ENCODE assay signal across 11 cellular contexts in genomic region chr15:97504031-97504430, GRCh38.
A peak's percentile ranks its signal among the peaks of the same experiment; 100 is the strongest.
DNase-seq lines count a peak whose midpoint lies in the region; ATAC-seq, FAIRE-seq and TF ChIP-seq lines count a peak whose summit lies in the region.
"Had no signal": no experiment of that assay in that cellular context is flagged by ENCODE, and none has a peak within 500 bp of the region (broad histone marks: within the 10 kb centered on the region; RNA-seq: fewer than 3 reads in every experiment).

No MANE protein-coding gene starts in this region.

- intact Hi-C loops in endothelial cell of umbilical vein (cut with micrococcal nuclease): loop anchor here (1.0 to 10.0 kb wide), 4 partner anchors 63 to 1171 kb away; no protein-coding TSS in a partner anchor

- H3K79me2 ChIP-seq in endothelial cell of umbilical vein (ENCODE audit: control insufficient read depth, insufficient read depth, low read length) (no peaks in the 10 kb centered on the region), trophoblast cell (ENCODE audit: control insufficient read depth, insufficient read depth, low read length, poor library complexity) (no peaks in the 10 kb centered on the region)

- H4K8ac ChIP-seq in trophoblast cell (ENCODE audit: low read depth, low read length): no peak overlapping the region

- H3K4me1 ChIP-seq in endothelial cell of umbilical vein (ENCODE audit: control insufficient read depth, extremely low read depth, insufficient read depth, low read length) (peaks cover 34% of the 10 kb centered on the region), trophoblast cell (ENCODE audit: control insufficient read depth in 1 of 2, insufficient read depth in 2 of 2, low read length in 2 of 2) (no peaks in the 10 kb centered on the region)

- no peaks in the 10 kb centered on the region for H3K9me1 ChIP-seq in endothelial cell of umbilical vein (replicated peaks; ENCODE audit: control insufficient read depth, extremely low read depth, insufficient read depth, low read length)

- H3K4me2 ChIP-seq in endothelial cell of umbilical vein (ENCODE audit: insufficient read depth, low read length): peak overlapping the region; percentile 87
- no peak overlapping the region for H3K4me2 ChIP-seq in trophoblast cell (ENCODE audit: low read length)

- peak overlapping the region; percentile 66 for H2AFZ ChIP-seq in endothelial cell of umbilical vein (ENCODE audit: low read depth, low read length)
- no peak overlapping the region for H2AFZ ChIP-seq in trophoblast cell (ENCODE audit: insufficient read depth, low read length, poor library complexity)

- TF ChIP-seq CTCF in endothelial cell of umbilical vein (IDR thresholded peaks at IDR 0.05; ENCODE audit: extremely low read depth in 1 of 2, insufficient read depth in 1 of 2, low read depth in 1 of 2, low read length in 2 of 2) (no peak), GM10266 (IDR thresholded peaks at IDR 0.05; ENCODE audit: control insufficient read depth, insufficient read depth, low read depth, missing control alignments) (no peak)

- CTCF ChIA-PET in endothelial cell of umbilical vein (lab: Charles Lee): interaction anchor here (1.0 kb wide), 1 partner anchor 64 kb away, joined by 3 read pairs; no protein-coding TSS in a partner anchor

- no peak overlapping the region for H4K12ac ChIP-seq in trophoblast cell (ENCODE audit: low read depth, low read length)

- DNase-seq in HCEC 1CT: peak; percentile 89
- peak; percentile 63 for DNase-seq in RCC 7860 (ENCODE audit: low spot score)
- peak; percentile 97 for DNase-seq in endothelial cell of umbilical vein (ENCODE audit: low read depth, low spot score)
- peak; percentile 7 to 74 for DNase-seq in trophoblast cell
- DNase-seq in NCI-H187 (lab: John Stamatoyannopoulos, UW): no peak
- no peak for DNase-seq in GM10266 (ENCODE audit: extremely low spot score)
- DNase-seq in activated effector memory CD4-positive, alpha-beta T cell treated with anti-CD3 and anti-CD28 coated beads, Interleukin-2, amount 50 U/mL, for 16 hours: no peak
- DNase-seq: NCI-H1048 had no signal

- no peak overlapping the region for H3K4ac ChIP-seq in trophoblast cell (ENCODE audit: low read depth, low read length)

- H3K36me3 ChIP-seq in endothelial cell of umbilical vein (ENCODE audit: control insufficient read depth in 2 of 2, extremely low read depth in 1 of 2, insufficient read depth in 2 of 2, low read length in 2 of 2) (no peaks in the 10 kb centered on the region), trophoblast cell (ENCODE audit: control insufficient read depth in 1 of 2, insufficient read depth in 2 of 2, low read length in 2 of 2) (no peaks in the 10 kb centered on the region)
- H3K36me3 ChIP-seq: neutrophil, thoracic aorta had no signal

- H3K14ac ChIP-seq in trophoblast cell (ENCODE audit: low read length): no peak overlapping the region

- no peak overlapping the region for H3K23ac ChIP-seq in trophoblast cell (ENCODE audit: low read length)

- H3K27ac ChIP-seq in endothelial cell of umbilical vein (ENCODE audit: insufficient read depth, low read depth, low read length): peak overlapping the region; percentile 99
- H3K27ac ChIP-seq in trophoblast cell (ENCODE audit: low read depth, low read length): no peak overlapping the region
- H3K27ac ChIP-seq: neutrophil, thoracic aorta had no signal

- BruUV-seq in endothelial cell of umbilical vein (replicated peaks; lab: Mats Ljungman, UMichigan): no TSS peak

- H3K9me3 ChIP-seq in endothelial cell of umbilical vein (replicated peaks; ENCODE audit: control insufficient read depth, insufficient read depth, low read length): no peaks in the 10 kb centered on the region
- no peaks in the 10 kb centered on the region for H3K9me3 ChIP-seq in trophoblast cell (ENCODE audit: insufficient read depth, low read depth, low read length)
- H3K9me3 ChIP-seq: neutrophil, thoracic aorta had no signal

- dilution Hi-C loops in endothelial cell of umbilical vein (cut with MboI; ENCODE audit: extremely low pct_ligation_motif_present, low sequenced_read_pairs): no loop called here

- H2BK12ac ChIP-seq in trophoblast cell (ENCODE audit: low read length): no peak overlapping the region

- no peak overlapping the region for H4K91ac ChIP-seq in trophoblast cell (ENCODE audit: low read depth, low read length)

- H2AK5ac ChIP-seq in trophoblast cell (ENCODE audit: low read length): no peak overlapping the region

- ATAC-seq in HG02973 (IDR thresholded peaks at IDR 0.05; ENCODE audit: unreplicated experiment): no peak

- WGBS in trophoblast cell (ENCODE audit: extremely low coverage, insufficient coverage, insufficient read length): no CpG with 5 or more reads among the region's 4 CpGs

- H4K20me1 ChIP-seq in endothelial cell of umbilical vein (replicated peaks; ENCODE audit: control insufficient read depth, extremely low read depth, insufficient read depth, low read length): no peaks in the 10 kb centered on the region

- H3K4me3 ChIP-seq in endothelial cell of umbilical vein (replicated peaks in 1 of 3; ENCODE audit: insufficient read depth in 1 of 3, low read depth in 1 of 3, low read length in 3 of 3) (no peak overlapping the region), trophoblast cell (ENCODE audit: low read depth, low read length) (no peak overlapping the region)
- H3K4me3 ChIP-seq: thoracic aorta had no signal

- H3K9ac ChIP-seq in endothelial cell of umbilical vein (replicated peaks; ENCODE audit: extremely low read depth, insufficient read depth, low read length) (peak overlapping the region; percentile 45), trophoblast cell (ENCODE audit: low read length) (no peak overlapping the region)

- no peaks in the 10 kb centered on the region for H3K79me1 ChIP-seq in trophoblast cell (ENCODE audit: low read length)

- no peak overlapping the region for H2BK5ac ChIP-seq in trophoblast cell (ENCODE audit: low read depth, low read length, poor library complexity)

- no peak overlapping the region for H2BK120ac ChIP-seq in trophoblast cell (ENCODE audit: insufficient read depth, low read length, poor library complexity)

- FAIRE-seq in RCC 7860 (lab: Jason Lieb, UNC) (peak; percentile 36), endothelial cell of umbilical vein (lab: Jason Lieb, UNC) (peak; percentile 95)

- POLR2A ChIA-PET in endothelial cell of umbilical vein (lab: Charles Lee): interaction anchor here (1.0 kb wide), 1 partner anchor 63 kb away, joined by 4 read pairs; no protein-coding TSS in a partner anchor

- no peak overlapping the region for H3K18ac ChIP-seq in trophoblast cell (ENCODE audit: low read length)

- TF ChIP-seq POLR2A in endothelial cell of umbilical vein (IDR thresholded peaks at IDR 0.05; ENCODE audit: low read depth, low read length): peak; percentile 71

- H3K27me3 ChIP-seq in endothelial cell of umbilical vein (ENCODE audit: control insufficient read depth in 2 of 2, insufficient read depth in 2 of 2, low read length in 2 of 2) (no peaks in the 10 kb centered on the region), trophoblast cell (ENCODE audit: insufficient read depth, low read length) (no peaks in the 10 kb centered on the region)
- H3K27me3 ChIP-seq: neutrophil had no signal

TF ChIP-seq in endothelial cell of umbilical vein, 7 proteins besides CTCF, POLR2A, EP300 and RAD21:
- peak; percentile 99 for TF ChIP-seq FOS (IDR thresholded peaks at IDR 0.05; ENCODE audit: borderline replicate concordance, insufficient read depth, low read length)
- peak; percentile 73 for TF ChIP-seq POLR2AphosphoS5 (IDR thresholded peaks at IDR 0.05; ENCODE audit: insufficient read depth, low read depth, low read length)
- TF ChIP-seq, protein P1, sequence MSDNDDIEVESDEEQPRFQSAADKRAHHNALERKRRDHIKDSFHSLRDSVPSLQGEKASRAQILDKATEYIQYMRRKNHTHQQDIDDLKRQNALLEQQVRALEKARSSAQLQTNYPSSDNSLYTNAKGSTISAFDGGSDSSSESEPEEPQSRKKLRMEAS (IDR thresholded peaks at IDR 0.05; ENCODE audit: insufficient read depth, insufficient read length): no peak
- no peak for TF ChIP-seq MYC (IDR thresholded peaks at IDR 0.05; ENCODE audit: low read depth, low read length)
- TF ChIP-seq GATA2 (IDR thresholded peaks at IDR 0.05; ENCODE audit: insufficient read depth, insufficient read length, low read depth, low read length): peak; percentile 87
- TF ChIP-seq EZH2 (IDR thresholded peaks at IDR 0.05; ENCODE audit: borderline replicate concordance, low read depth, low read length, severe bottlenecking): no peak
- peak; percentile 100 for TF ChIP-seq JUN (IDR thresholded peaks at IDR 0.05; ENCODE audit: borderline replicate concordance, insufficient read depth, insufficient read length, low read depth)

Comparison
In these comparisons a context has a peak if more than half of its experiments do, and no peak if none do; other contexts are left out.
1. DNase-seq: peak in HCEC 1CT (single experiment), RCC 7860 (single experiment), endothelial cell of umbilical vein (single experiment) and trophoblast cell (2 of 2); none in NCI-H187 (0 of 2), GM10266 (single experiment) and activated effector memory CD4-positive, alpha-beta T cell treated with anti-CD3 and anti-CD28 coated beads, Interleukin-2, amount 50 U/mL, for 16 hours (single experiment).